1 cellular context compared by ENCODE assay signal in the genomic region with DNA sequence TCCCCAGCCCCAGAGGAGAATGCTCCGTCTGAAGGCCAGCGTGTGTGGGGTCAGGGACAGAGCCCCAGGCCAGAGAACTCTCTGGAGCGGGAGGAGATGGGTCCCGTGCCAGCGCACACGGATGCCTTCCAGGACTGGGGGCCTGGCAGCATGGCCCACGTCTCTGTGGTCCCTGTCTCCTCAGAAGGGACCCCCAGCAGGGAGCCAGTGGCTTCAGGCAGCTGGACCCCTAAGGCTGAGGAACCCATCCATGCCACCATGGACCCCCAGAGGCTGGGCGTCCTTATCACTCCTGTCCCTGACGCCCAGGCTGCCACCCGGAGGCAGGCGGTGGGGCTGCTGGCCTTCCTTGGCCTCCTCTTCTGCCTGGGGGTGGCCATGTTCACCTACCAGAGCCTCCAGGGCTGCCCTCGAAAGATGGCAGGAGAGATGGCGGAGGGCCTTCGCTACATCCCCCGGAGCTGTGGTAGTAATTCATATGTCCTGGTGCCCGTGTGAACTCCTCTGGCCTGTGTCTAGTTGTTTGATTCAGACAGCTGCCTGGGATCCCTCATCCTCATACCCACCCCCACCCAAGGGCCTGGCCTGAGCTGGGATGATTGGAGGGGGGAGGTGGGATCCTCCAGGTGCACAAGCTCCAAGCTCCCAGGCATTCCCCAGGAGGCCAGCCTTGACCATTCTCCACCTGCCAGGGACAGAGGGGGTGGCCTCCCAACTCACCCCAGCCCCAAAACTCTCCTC.
TF ChIP-seq lines count a peak whose summit lies in the region.

No MANE protein-coding gene starts in this region.

TF ChIP-seq in GM23338, 12 proteins besides CTCF, POLR2A, EP300 and RAD21:
- no peak for TF ChIP-seq CREB1 (CRISPR knock-in tag; IDR thresholded peaks at IDR 0.05; ENCODE audit: low read depth)
- TF ChIP-seq, protein P1, sequence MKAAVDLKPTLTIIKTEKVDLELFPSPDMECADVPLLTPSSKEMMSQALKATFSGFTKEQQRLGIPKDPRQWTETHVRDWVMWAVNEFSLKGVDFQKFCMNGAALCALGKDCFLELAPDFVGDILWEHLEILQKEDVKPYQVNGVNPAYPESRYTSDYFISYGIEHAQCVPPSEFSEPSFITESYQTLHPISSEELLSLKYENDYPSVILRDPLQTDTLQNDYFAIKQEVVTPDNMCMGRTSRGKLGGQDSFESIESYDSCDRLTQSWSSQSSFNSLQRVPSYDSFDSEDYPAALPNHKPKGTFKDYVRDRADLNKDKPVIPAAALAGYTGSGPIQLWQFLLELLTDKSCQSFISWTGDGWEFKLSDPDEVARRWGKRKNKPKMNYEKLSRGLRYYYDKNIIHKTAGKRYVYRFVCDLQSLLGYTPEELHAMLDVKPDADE (IDR thresholded peaks at IDR 0.05), result no peak
- TF ChIP-seq, protein P2, sequence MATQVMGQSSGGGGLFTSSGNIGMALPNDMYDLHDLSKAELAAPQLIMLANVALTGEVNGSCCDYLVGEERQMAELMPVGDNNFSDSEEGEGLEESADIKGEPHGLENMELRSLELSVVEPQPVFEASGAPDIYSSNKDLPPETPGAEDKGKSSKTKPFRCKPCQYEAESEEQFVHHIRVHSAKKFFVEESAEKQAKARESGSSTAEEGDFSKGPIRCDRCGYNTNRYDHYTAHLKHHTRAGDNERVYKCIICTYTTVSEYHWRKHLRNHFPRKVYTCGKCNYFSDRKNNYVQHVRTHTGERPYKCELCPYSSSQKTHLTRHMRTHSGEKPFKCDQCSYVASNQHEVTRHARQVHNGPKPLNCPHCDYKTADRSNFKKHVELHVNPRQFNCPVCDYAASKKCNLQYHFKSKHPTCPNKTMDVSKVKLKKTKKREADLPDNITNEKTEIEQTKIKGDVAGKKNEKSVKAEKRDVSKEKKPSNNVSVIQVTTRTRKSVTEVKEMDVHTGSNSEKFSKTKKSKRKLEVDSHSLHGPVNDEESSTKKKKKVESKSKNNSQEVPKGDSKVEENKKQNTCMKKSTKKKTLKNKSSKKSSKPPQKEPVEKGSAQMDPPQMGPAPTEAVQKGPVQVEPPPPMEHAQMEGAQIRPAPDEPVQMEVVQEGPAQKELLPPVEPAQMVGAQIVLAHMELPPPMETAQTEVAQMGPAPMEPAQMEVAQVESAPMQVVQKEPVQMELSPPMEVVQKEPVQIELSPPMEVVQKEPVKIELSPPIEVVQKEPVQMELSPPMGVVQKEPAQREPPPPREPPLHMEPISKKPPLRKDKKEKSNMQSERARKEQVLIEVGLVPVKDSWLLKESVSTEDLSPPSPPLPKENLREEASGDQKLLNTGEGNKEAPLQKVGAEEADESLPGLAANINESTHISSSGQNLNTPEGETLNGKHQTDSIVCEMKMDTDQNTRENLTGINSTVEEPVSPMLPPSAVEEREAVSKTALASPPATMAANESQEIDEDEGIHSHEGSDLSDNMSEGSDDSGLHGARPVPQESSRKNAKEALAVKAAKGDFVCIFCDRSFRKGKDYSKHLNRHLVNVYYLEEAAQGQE (IDR thresholded peaks at IDR 0.05; ENCODE audit: unreplicated experiment), result no peak
- TF ChIP-seq ZNF331 (CRISPR knock-in tag; IDR thresholded peaks at IDR 0.05; ENCODE audit: low read depth), result no peak
- no peak for TF ChIP-seq EZH2 (IDR thresholded peaks at IDR 0.05; ENCODE audit: low read depth, unreplicated experiment)
- TF ChIP-seq NANOG (IDR thresholded peaks at IDR 0.05; ENCODE audit: borderline replicate concordance), result no peak
- no peak for TF ChIP-seq STAT1 (IDR thresholded peaks at IDR 0.05; ENCODE audit: unreplicated experiment)
